ENCODE assay signal across 11 cellular contexts in the genomic region with DNA sequence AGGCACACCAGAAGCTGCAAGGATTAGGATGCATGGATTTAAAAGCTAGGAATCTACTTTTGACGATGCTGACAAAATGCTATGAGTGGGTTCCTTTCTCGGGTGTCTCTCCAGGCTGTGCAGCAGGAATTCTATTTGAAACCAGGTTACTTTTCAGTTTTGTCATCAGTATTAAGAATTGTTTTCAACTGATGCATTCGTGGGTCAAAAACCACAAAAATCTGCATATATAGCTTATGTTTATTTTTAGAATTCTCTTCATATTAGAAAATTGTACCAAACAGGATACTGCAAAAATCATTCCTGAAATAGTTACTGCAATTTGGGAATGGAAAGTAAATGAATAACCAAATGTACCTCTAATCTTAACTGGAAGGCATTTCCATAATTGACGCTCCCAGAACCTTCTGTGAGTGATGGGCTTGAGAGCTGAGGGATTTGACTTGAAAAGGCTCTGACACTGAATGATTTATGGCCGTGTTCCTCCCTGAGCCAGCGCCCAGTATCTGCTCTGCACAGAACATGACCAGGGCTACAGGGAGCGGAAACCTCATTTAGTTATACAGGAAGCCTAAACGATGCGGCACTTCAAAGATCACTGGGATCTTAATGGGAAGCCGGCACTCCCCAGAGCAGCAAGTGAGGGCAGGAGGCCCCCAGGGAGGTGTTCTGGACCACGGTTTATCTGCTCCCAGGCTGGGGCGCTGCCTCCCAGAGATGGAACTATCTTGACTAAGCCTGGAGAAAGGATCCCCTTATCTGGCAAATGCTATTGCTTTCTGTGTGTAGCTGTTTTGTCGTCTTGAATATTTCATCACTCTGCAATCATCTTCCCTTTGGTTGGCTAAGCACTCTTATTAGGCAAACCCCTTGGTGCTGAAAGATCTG.
DNase-seq lines count a peak whose midpoint lies in the region; ATAC-seq and TF ChIP-seq lines count a peak whose summit lies in the region.
"Had no signal": no experiment of that assay in that cellular context is flagged by ENCODE, and none has a peak within 500 bp of the region (broad histone marks: within the 10 kb centered on the region; RNA-seq: fewer than 3 reads in every experiment).

No MANE protein-coding gene starts in this region.

- ATAC-seq in GM18909 (IDR thresholded peaks at IDR 0.05; ENCODE audit: poor library complexity, unreplicated experiment) (peak; percentile 46), SK-N-SH treated with all-trans-retinoic acid at 6 μM for 48 hours (no peak; the same call in 2 of the 3 replicates), sciatic nerve (peak; percentile 79), HG03139 (IDR thresholded peaks at IDR 0.05; ENCODE audit: unreplicated experiment) (no peak)

- intact Hi-C loops in sciatic nerve (cut with DNase I): no loop called here

- DNase-seq in fibroblast of villous mesenchyme (ENCODE audit: low read depth): peak; percentile 50
- no peak for DNase-seq in sciatic nerve (ENCODE audit: low spot score)
- DNase-seq in NOMO-1 (lab: John Stamatoyannopoulos, UW; ENCODE audit: unreplicated experiment in 2 of 2): no peak
- DNase-seq in COLO668 (lab: John Stamatoyannopoulos, UW; ENCODE audit: unreplicated experiment): no peak
- no peak for DNase-seq in activated T-cell treated with anti-CD3 and anti-CD28 coated beads, Interleukin-2, amount 50 U/mL, for 1 hour
- DNase-seq: activated CD4-positive, alpha-beta T cell treated with anti-CD3 and anti-CD28 coated beads, Interleukin-2, amount 10 ng/mL, durations not matched to agents 24 days and 14 days; amygdala; hippocampal formation had no signal

- peak overlapping the region; percentile 7 for H3K4me3 ChIP-seq in fibroblast of villous mesenchyme (ENCODE audit: low read depth, low read length)

- TF ChIP-seq CTCF in fibroblast of villous mesenchyme (IDR thresholded peaks at IDR 0.05; ENCODE audit: insufficient read depth, low read depth, low read length): no peak

TF ChIP-seq in SK-N-SH treated with all-trans-retinoic acid at 6 μM for 48 hours, 23 proteins besides CTCF, POLR2A, EP300 and RAD21:
- no peak for TF ChIP-seq ZNF8 (CRISPR knock-in tag; IDR thresholded peaks at IDR 0.05)
- no peak for TF ChIP-seq ZNF565 (CRISPR knock-in tag; conservative IDR thresholded peaks at IDR 0.05; ENCODE audit: low read depth)
- no peak for TF ChIP-seq OSR1 (CRISPR knock-in tag; IDR thresholded peaks at IDR 0.05)
- TF ChIP-seq, protein P1, sequence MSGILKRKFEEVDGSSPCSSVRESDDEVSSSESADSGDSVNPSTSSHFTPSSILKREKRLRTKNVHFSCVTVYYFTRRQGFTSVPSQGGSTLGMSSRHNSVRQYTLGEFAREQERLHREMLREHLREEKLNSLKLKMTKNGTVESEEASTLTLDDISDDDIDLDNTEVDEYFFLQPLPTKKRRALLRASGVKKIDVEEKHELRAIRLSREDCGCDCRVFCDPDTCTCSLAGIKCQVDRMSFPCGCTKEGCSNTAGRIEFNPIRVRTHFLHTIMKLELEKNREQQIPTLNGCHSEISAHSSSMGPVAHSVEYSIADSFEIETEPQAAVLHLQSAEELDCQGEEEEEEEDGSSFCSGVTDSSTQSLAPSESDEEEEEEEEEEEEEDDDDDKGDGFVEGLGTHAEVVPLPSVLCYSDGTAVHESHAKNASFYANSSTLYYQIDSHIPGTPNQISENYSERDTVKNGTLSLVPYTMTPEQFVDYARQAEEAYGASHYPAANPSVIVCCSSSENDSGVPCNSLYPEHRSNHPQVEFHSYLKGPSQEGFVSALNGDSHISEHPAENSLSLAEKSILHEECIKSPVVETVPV (CRISPR knock-in tag; IDR thresholded peaks at IDR 0.05): no peak
- TF ChIP-seq, protein P2, sequence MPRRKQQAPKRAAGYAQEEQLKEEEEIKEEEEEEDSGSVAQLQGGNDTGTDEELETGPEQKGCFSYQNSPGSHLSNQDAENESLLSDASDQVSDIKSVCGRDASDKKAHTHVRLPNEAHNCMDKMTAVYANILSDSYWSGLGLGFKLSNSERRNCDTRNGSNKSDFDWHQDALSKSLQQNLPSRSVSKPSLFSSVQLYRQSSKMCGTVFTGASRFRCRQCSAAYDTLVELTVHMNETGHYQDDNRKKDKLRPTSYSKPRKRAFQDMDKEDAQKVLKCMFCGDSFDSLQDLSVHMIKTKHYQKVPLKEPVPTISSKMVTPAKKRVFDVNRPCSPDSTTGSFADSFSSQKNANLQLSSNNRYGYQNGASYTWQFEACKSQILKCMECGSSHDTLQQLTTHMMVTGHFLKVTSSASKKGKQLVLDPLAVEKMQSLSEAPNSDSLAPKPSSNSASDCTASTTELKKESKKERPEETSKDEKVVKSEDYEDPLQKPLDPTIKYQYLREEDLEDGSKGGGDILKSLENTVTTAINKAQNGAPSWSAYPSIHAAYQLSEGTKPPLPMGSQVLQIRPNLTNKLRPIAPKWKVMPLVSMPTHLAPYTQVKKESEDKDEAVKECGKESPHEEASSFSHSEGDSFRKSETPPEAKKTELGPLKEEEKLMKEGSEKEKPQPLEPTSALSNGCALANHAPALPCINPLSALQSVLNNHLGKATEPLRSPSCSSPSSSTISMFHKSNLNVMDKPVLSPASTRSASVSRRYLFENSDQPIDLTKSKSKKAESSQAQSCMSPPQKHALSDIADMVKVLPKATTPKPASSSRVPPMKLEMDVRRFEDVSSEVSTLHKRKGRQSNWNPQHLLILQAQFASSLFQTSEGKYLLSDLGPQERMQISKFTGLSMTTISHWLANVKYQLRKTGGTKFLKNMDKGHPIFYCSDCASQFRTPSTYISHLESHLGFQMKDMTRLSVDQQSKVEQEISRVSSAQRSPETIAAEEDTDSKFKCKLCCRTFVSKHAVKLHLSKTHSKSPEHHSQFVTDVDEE (CRISPR knock-in tag; IDR thresholded peaks at IDR 0.05): 0 out of 2 replicates have a peak, but pooled peaks have one; percentile 25
- no peak for TF ChIP-seq ZFP3 (CRISPR knock-in tag; IDR thresholded peaks at IDR 0.05)

Comparison
In these comparisons a context has a peak if more than half of its experiments do, and no peak if none do; other contexts are left out.
1. ATAC-seq: peak in GM18909 (single experiment) and sciatic nerve (single experiment); none in SK-N-SH treated with all-trans-retinoic acid at 6 μM for 48 hours (single experiment) and HG03139 (single experiment).